ENCODE assay signal across 36 cellular contexts in genomic region chr19:44720945-44721344, GRCh38. TPM values are rescaled to one million over a fixed set of nuclear protein-coding genes. Genes with fewer than 3 reads are reported as not detected.
DNase-seq lines count a peak whose midpoint lies in the region; ATAC-seq and TF ChIP-seq lines count a peak whose summit lies in the region.
"Had no signal": no experiment of that assay in that cellular context is flagged by ENCODE, and none has a peak within 500 bp of the region (broad histone marks: within the 10 kb centered on the region; RNA-seq: fewer than 3 reads in every experiment).

No MANE protein-coding gene starts in this region.

- DNase-seq in natural killer cell treated with Interleukin-12 subunit alpha and Interleukin-12 subunit beta and Interleukin-15 and Interleukin-18, amount 100 ng/mL, for 72 hours (ENCODE audit: low spot score): peak; percentile 18
- DNase-seq in natural killer cell (no peak), Panc1 (ENCODE audit: low read depth, low spot score) (no peak), fibroblast of gingiva (ENCODE audit: low read depth) (peak; percentile 25), upper lobe of left lung (no peak), brain microvascular endothelial cell (no peak), stomach (no peak)
- DNase-seq in stimulated activated CD4-positive, alpha-beta T cell treated with anti-CD3 and anti-CD28 coated beads, Interleukin-4, amount 100 ng/mL, for 4 hours: no peak
- DNase-seq: activated CD4-positive, alpha-beta T cell treated with anti-CD3 and anti-CD28 coated beads for 48 hours; activated naive CD4-positive, alpha-beta T cell treated with anti-CD3 and anti-CD28 coated beads, Interleukin-2, amount 10 ng/mL, durations not matched to agents 7 days and 5 days; activated T-cell treated with anti-CD3 and anti-CD28 coated beads, Interleukin-2, amount 50 U/mL, for 72 hours; CD4-positive, alpha-beta memory T cell; colonic mucosa; effector memory CD8-positive, alpha-beta T cell; EL; erythroblast; foreskin melanocyte; left colon; mammary epithelial cell; NCI-H1105 treated with DMSO at 0.1 percent for 48 hours; NCI-H2029 treated with DMSO at 0.1 percent for 48 hours; NCI-H2227 treated with DMSO at 0.1 percent for 48 hours; NCI-H774; psoas muscle; sigmoid colon; SK-N-SH; T-helper 2 cell; tibial artery; WERI-Rb-1 had no signal

- in situ Hi-C loops in Panc1 (cut with HindIII; ENCODE audit: low pct_unique_long_range_greater_than_20kb, low sequenced_read_pairs) (no loop called here), brain microvascular endothelial cell (cut with HindIII; ENCODE audit: low pct_ligation_motif_present, low sequenced_read_pairs) (no loop called here)

- CTCF ChIA-PET in Panc1 (lab: Charles Lee): no interaction called here

- H3K36me3 ChIP-seq in Panc1 (ENCODE audit: control insufficient read depth, insufficient read depth, low read length) (no peaks in the 10 kb centered on the region), upper lobe of left lung (no peaks in the 10 kb centered on the region), brain microvascular endothelial cell (replicated peaks) (no peaks in the 10 kb centered on the region), stomach (no peaks in the 10 kb centered on the region)
- H3K36me3 ChIP-seq: colonic mucosa, neutrophil, sigmoid colon, tibial artery, WERI-Rb-1 had no signal

- peak overlapping the region; percentile 72 for H3K27ac ChIP-seq in Panc1 (ENCODE audit: low read length)
- H3K27ac ChIP-seq in upper lobe of left lung: peak overlapping the region in 3 of 4 donors; percentile 7 to 76 (median 40)
- no peak overlapping the region for H3K27ac ChIP-seq in brain microvascular endothelial cell
- no peak overlapping the region for H3K27ac ChIP-seq in stomach
- H3K27ac ChIP-seq: colonic mucosa, neutrophil, psoas muscle, sigmoid colon, tibial artery, WERI-Rb-1 had no signal

- TF ChIP-seq EP300 in upper lobe of left lung (IDR thresholded peaks at IDR 0.05) (no peak), stomach (IDR thresholded peaks at IDR 0.05) (no peak)

- H3K36me3 Mint-ChIP-seq in natural killer cell treated with Interleukin-12 subunit alpha and Interleukin-12 subunit beta and Interleukin-15 and Interleukin-18, amount 100 ng/mL, for 72 hours: no peaks in the 10 kb centered on the region
- no peaks in the 10 kb centered on the region for H3K36me3 Mint-ChIP-seq in natural killer cell
- H3K36me3 Mint-ChIP-seq: activated naive CD4-positive, alpha-beta T cell treated with anti-CD3 and anti-CD28 coated beads, Interleukin-2, amount 10 ng/mL, durations not matched to agents 7 days and 5 days; CD4-positive, alpha-beta memory T cell had no signal

- POLR2A ChIA-PET in Panc1 (lab: Charles Lee): interaction anchor here (0.6 to 0.7 kb wide), 3 partner anchors 14 to 123 kb away, joined by 3 to 7 read pairs (median 3); no protein-coding TSS in a partner anchor

- H3K9me3 ChIP-seq in Panc1 (ENCODE audit: control insufficient read depth, insufficient read depth, low read depth, low read length) (no peaks in the 10 kb centered on the region), upper lobe of left lung (no peaks in the 10 kb centered on the region), stomach (no peaks in the 10 kb centered on the region)
- H3K9me3 ChIP-seq: colonic mucosa, neutrophil, psoas muscle, sigmoid colon, SK-N-SH, tibial artery had no signal

- intact Hi-C loops in natural killer cell (cut with micrococcal nuclease): loop anchor here (5.0 kb wide), 1 partner anchor 126 kb away; the partner anchor contains the start of gene NECTIN2
- intact Hi-C loops in Panc1 (cut with micrococcal nuclease; ENCODE audit: unreplicated experiment): loop anchor here (5.0 kb wide), 1 partner anchor 34 kb away; no protein-coding TSS in a partner anchor
- intact Hi-C loops in stomach (cut with DNase I; ENCODE audit: low total_unique reads): loop anchor here (5.0 kb wide), 1 partner anchor 51 kb away; no protein-coding TSS in a partner anchor

- 61 to 73% methylated on average over 6 of the region's 6 CpGs for WGBS in upper lobe of left lung, 2 donors
- WGBS in stomach, 5 donors: 82 to 90% (median 88%) methylated on average over 6 of the region's 6 CpGs

- H3K27me3 ChIP-seq in Panc1 (ENCODE audit: control insufficient read depth, insufficient read depth, low read length) (no peaks in the 10 kb centered on the region), upper lobe of left lung (no peaks in the 10 kb centered on the region), brain microvascular endothelial cell (replicated peaks) (no peaks in the 10 kb centered on the region), stomach (no peaks in the 10 kb centered on the region)
- H3K27me3 ChIP-seq: colonic mucosa, sigmoid colon had no signal

- peaks cover 31 to 41% of the 10 kb centered on the region in 2 donors for H3K4me1 Mint-ChIP-seq in natural killer cell treated with Interleukin-12 subunit alpha and Interleukin-12 subunit beta and Interleukin-15 and Interleukin-18, amount 100 ng/mL, for 72 hours (ENCODE audit: low read depth in 2 of 2)
- peaks cover 9 to 12% of the 10 kb centered on the region in 2 donors for H3K4me1 Mint-ChIP-seq in natural killer cell

- no peak overlapping the region for H3K4me3 ChIP-seq in Panc1 (ENCODE audit: low read depth in 2 of 2, low read length in 2 of 2)
- no peak overlapping the region for H3K4me3 ChIP-seq in upper lobe of left lung
- no peak overlapping the region for H3K4me3 ChIP-seq in brain microvascular endothelial cell (ENCODE audit: low read depth, low read length)
- H3K4me3 ChIP-seq in stomach: no peak overlapping the region
- H3K4me3 ChIP-seq: colonic mucosa, psoas muscle, sigmoid colon, tibial artery had no signal

- H3K27me3 Mint-ChIP-seq in natural killer cell treated with Interleukin-12 subunit alpha and Interleukin-12 subunit beta and Interleukin-15 and Interleukin-18, amount 100 ng/mL, for 72 hours: no peaks in the 10 kb centered on the region
- H3K27me3 Mint-ChIP-seq in natural killer cell (ENCODE audit: low read depth in 2 of 2): peaks cover 0 to 4% of the 10 kb centered on the region in 2 donors
- H3K27me3 Mint-ChIP-seq: CD4-positive, alpha-beta memory T cell; stimulated activated naive CD8-positive, alpha-beta T cell treated with anti-CD3 and anti-CD28 coated beads, Interleukin-15, Interleukin-2, amounts not matched to agents 100 ng/mL and 50 ng/mL, for 24 hours had no signal

- H3K4me1 ChIP-seq in Panc1 (ENCODE audit: control insufficient read depth, insufficient read depth, low read length) (peaks cover 51% of the 10 kb centered on the region), upper lobe of left lung (peaks cover 51 to 70% (median 68%) of the 10 kb centered on the region in 4 donors), stomach (peaks cover 43 to 71% (median 50%) of the 10 kb centered on the region in 4 donors)

- H3K27ac Mint-ChIP-seq in natural killer cell treated with Interleukin-12 subunit alpha and Interleukin-12 subunit beta and Interleukin-15 and Interleukin-18, amount 100 ng/mL, for 72 hours: peak overlapping the region in 1 of 2 donors; percentile 37
- no peak overlapping the region for H3K27ac Mint-ChIP-seq in natural killer cell
- H3K27ac Mint-ChIP-seq: activated naive CD4-positive, alpha-beta T cell treated with anti-CD3 and anti-CD28 coated beads, Interleukin-2, amount 10 ng/mL, durations not matched to agents 7 days and 5 days; activated T-cell treated with anti-CD3 and anti-CD28 coated beads, Interleukin-2, amount 50 U/mL, for 72 hours; stimulated activated naive CD8-positive, alpha-beta T cell treated with anti-CD3 and anti-CD28 coated beads, Interleukin-15, Interleukin-2, amounts not matched to agents 100 ng/mL and 50 ng/mL, for 24 hours had no signal

- no peak for TF ChIP-seq POLR2A in upper lobe of left lung (IDR thresholded peaks at IDR 0.05)
- TF ChIP-seq POLR2A in stomach (IDR thresholded peaks at IDR 0.05): no peak

- TF ChIP-seq CTCF in natural killer cell (IDR thresholded peaks at IDR 0.05) (no peak), Panc1 (IDR thresholded peaks at IDR 0.05) (no peak), upper lobe of left lung (IDR thresholded peaks at IDR 0.05) (no peak), brain microvascular endothelial cell (IDR thresholded peaks at IDR 0.05; ENCODE audit: low read depth, low read length, missing control alignments) (no peak), stomach (IDR thresholded peaks at IDR 0.05) (no peak)

- no peak for ATAC-seq in natural killer cell treated with Interleukin-12 subunit alpha and Interleukin-12 subunit beta and Interleukin-15 and Interleukin-18, amount 100 ng/mL, for 72 hours
- ATAC-seq in natural killer cell: no peak
- no peak for ATAC-seq in Panc1
- no peak for ATAC-seq in upper lobe of left lung (ENCODE audit: low FRiP score in 2 of 2)
- ATAC-seq: activated T-cell treated with anti-CD3 and anti-CD28 coated beads, Interleukin-2, amount 50 U/mL, for 72 hours; effector memory CD8-positive, alpha-beta T cell; HepG2; left colon; psoas muscle had no signal

- no peaks in the 10 kb centered on the region for H3K9me3 Mint-ChIP-seq in natural killer cell treated with Interleukin-12 subunit alpha and Interleukin-12 subunit beta and Interleukin-15 and Interleukin-18, amount 100 ng/mL, for 72 hours
- H3K9me3 Mint-ChIP-seq in natural killer cell: no peaks in the 10 kb centered on the region
- H3K9me3 Mint-ChIP-seq: effector memory CD8-positive, alpha-beta T cell had no signal

- no peak overlapping the region for H3K4me3 Mint-ChIP-seq in natural killer cell treated with Interleukin-12 subunit alpha and Interleukin-12 subunit beta and Interleukin-15 and Interleukin-18, amount 100 ng/mL, for 72 hours
- no peak overlapping the region for H3K4me3 Mint-ChIP-seq in natural killer cell
- H3K4me3 Mint-ChIP-seq: activated naive CD4-positive, alpha-beta T cell treated with anti-CD3 and anti-CD28 coated beads, Interleukin-2, amount 10 ng/mL, durations not matched to agents 7 days and 5 days; CD4-positive, alpha-beta memory T cell; effector memory CD8-positive, alpha-beta T cell; stimulated activated naive CD8-positive, alpha-beta T cell treated with anti-CD3 and anti-CD28 coated beads, Interleukin-15, Interleukin-2, amounts not matched to agents 100 ng/mL and 50 ng/mL, for 24 hours had no signal

- BruUV-seq in Panc1 (replicated peaks; lab: Mats Ljungman, UMichigan): no TSS peak

RNA-seq across cellular contexts. Expression of gene CEACAM16, which starts 22.0 kb away (rescaled TPM):
- not detected for total RNA-seq in natural killer cell treated with Interleukin-12 subunit alpha and Interleukin-12 subunit beta and Interleukin-15 and Interleukin-18, amount 100 ng/mL, for 72 hours
- total RNA-seq in natural killer cell (not detected), Panc1 (2021; ENCODE audit: unreplicated experiment) (not detected), upper lobe of left lung (not detected), stomach (not detected)
- polyA plus RNA-seq in Panc1 (2012; ENCODE audit: insufficient read length): not detected
- polyA plus RNA-seq in stomach: not detected
- total RNA-seq: A172; activated T-cell treated with anti-CD3 and anti-CD28 coated beads, Interleukin-2, amount 50 U/mL, for 72 hours; bronchial epithelial cell; CD4-positive, alpha-beta memory T cell; H1; HepG2; LHCN-M2; mammary epithelial cell; psoas muscle; sigmoid colon had no signal
- polyA plus RNA-seq: CD4-positive, alpha-beta memory T cell; H1; HepG2; mammary epithelial cell; sigmoid colon; SK-N-SH had no signal

RNA-seq across cellular contexts. Expression of gene BCL3, which starts 27.6 kb away (rescaled TPM):
- total RNA-seq in natural killer cell treated with Interleukin-12 subunit alpha and Interleukin-12 subunit beta and Interleukin-15 and Interleukin-18, amount 100 ng/mL, for 72 hours: 100 to 1,000 TPM; 117 to 122 TPM
- total RNA-seq in natural killer cell (100 to 1,000 TPM; 152 to 199 (median 164) TPM), Panc1 (2021; ENCODE audit: unreplicated experiment) (48.5 TPM), upper lobe of left lung (100 to 1,000 TPM in 2 of 6 donors, 10 to 100 TPM in 4; 31.1 to 114 (median 71.6) TPM), stomach (100 to 1,000 TPM in 3 of 5 donors, 10 to 100 TPM in 1, 1 to 10 TPM in 1; 4.4 to 322 (median 139) TPM)
- 80.9 TPM for polyA plus RNA-seq in Panc1 (2012; ENCODE audit: insufficient read length)
- 10 to 100 TPM; 53.5 to 94.1 (median 65.5) TPM for polyA plus RNA-seq in stomach

RNA-seq across cellular contexts. Expression of gene CEACAM19, which starts 49.7 kb away (rescaled TPM):
- 1 to 10 TPM; 1.6 to 1.9 TPM for total RNA-seq in natural killer cell treated with Interleukin-12 subunit alpha and Interleukin-12 subunit beta and Interleukin-15 and Interleukin-18, amount 100 ng/mL, for 72 hours
- total RNA-seq in natural killer cell (1 to 10 TPM; 2.6 to 4.1 (median 2.7) TPM), Panc1 (2021; ENCODE audit: unreplicated experiment) (1.2 TPM), upper lobe of left lung (10 to 100 TPM in 2 of 6 donors, 1 to 10 TPM in 4; 2.8 to 13.6 (median 7.2) TPM), stomach (10 to 100 TPM in 1 of 5 donors, 1 to 10 TPM in 3, under 1 TPM in 1; 0.58 to 17.0 (median 2.9) TPM)
- 0.64 TPM for polyA plus RNA-seq in Panc1 (2012; ENCODE audit: insufficient read length)
- polyA plus RNA-seq in stomach: 1 to 10 TPM; 2.0 to 6.4 (median 2.3) TPM
- total RNA-seq: A172 had no signal
- polyA plus RNA-seq: CD4-positive, alpha-beta memory T cell had no signal

RNA-seq across cellular contexts. Expression of gene CBLC, which starts 56.7 kb away (rescaled TPM):
- total RNA-seq in natural killer cell treated with Interleukin-12 subunit alpha and Interleukin-12 subunit beta and Interleukin-15 and Interleukin-18, amount 100 ng/mL, for 72 hours: not detected
- not detected for total RNA-seq in natural killer cell
- total RNA-seq in Panc1 (2021; ENCODE audit: unreplicated experiment): 0.80 TPM
- polyA plus RNA-seq in Panc1 (2012; ENCODE audit: insufficient read length): 2.3 TPM
- 10 to 100 TPM in 1 of 6 donors, 1 to 10 TPM in 5; 2.9 to 10.5 (median 4.5) TPM for total RNA-seq in upper lobe of left lung
- total RNA-seq in stomach: 100 to 1,000 TPM in 1 of 5 donors, 10 to 100 TPM in 4; 13.2 to 178 (median 57.2) TPM
- polyA plus RNA-seq in stomach: 10 to 100 TPM; 23.3 to 50.9 (median 27.4) TPM
- total RNA-seq: A172; activated T-cell treated with anti-CD3 and anti-CD28 coated beads, Interleukin-2, amount 50 U/mL, for 72 hours; CD4-positive, alpha-beta memory T cell; LHCN-M2; sigmoid colon had no signal
- polyA plus RNA-seq: CD4-positive, alpha-beta memory T cell; SK-N-SH had no signal

Comparison
In these comparisons a context has a peak if more than half of its experiments do, and no peak if none do; other contexts are left out.
1. DNase-seq: peak in natural killer cell treated with Interleukin-12 subunit alpha and Interleukin-12 subunit beta and Interleukin-15 and Interleukin-18, amount 100 ng/mL, for 72 hours (single experiment) and fibroblast of gingiva (single experiment); none in natural killer cell (single experiment), Panc1 (single experiment), upper lobe of left lung (0 of 2), brain microvascular endothelial cell (single experiment), stomach (single experiment) and stimulated activated CD4-positive, alpha-beta T cell treated with anti-CD3 and anti-CD28 coated beads, Interleukin-4, amount 100 ng/mL, for 4 hours (0 of 2).
2. H3K27ac ChIP-seq: peak in Panc1 (single experiment) and upper lobe of left lung (3 of 4); none in brain microvascular endothelial cell (single experiment) and stomach (0 of 5).